Comparison of ENCODE assay signal across 9 cellular contexts in genomic region chr22:19547620-19548019, GRCh38. TPM values are rescaled to one million over a fixed set of nuclear protein-coding genes. Genes with fewer than 3 reads are reported as not detected.
"Had no signal": no experiment of that assay in that cellular context is flagged by ENCODE, and none has a peak within 500 bp of the region (broad histone marks: within the 10 kb centered on the region; RNA-seq: fewer than 3 reads in every experiment).

No MANE protein-coding gene starts in this region.

- ATAC-seq: GM12878 had no signal

- H3K4me3 ChIP-seq: GM12878 had no signal

- DNase-seq: GDM1, GF-D8 had no signal

- FAIRE-seq: G401.6, GM12878, GM12891, GM12892, GM18507, GM19239 had no signal

RNA-seq across cellular contexts. Expression of gene CLDN5, which starts 23.4 kb away (rescaled TPM):
- total RNA-seq: G401 had no signal
- polyA plus RNA-seq: GM12878 had no signal
